ENCODE assay signal across 21 cellular contexts in the genomic region with DNA sequence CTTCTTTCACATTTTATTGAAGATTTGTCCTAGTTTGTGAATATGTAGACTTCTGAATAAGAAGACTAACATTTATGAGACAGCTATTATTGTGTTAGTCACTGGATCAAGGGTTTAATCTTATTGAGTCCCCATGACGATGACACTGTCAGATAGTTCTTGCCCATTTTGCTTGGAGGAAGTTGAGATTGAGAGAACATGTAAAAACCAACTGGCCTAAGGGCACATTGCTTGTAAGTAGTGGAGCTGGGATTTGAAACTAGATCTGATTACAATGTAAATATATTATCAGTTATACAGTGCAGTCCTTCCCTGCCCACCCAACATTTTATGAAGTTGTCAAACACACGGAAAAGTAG. TPM values are rescaled to one million over a fixed set of nuclear protein-coding genes. Genes with fewer than 3 reads are reported as not detected.
"Had no signal": no experiment of that assay in that cellular context is flagged by ENCODE, and none has a peak within 500 bp of the region (broad histone marks: within the 10 kb centered on the region; RNA-seq: fewer than 3 reads in every experiment).

No MANE protein-coding gene starts in this region.

- H3K4me3 Mint-ChIP-seq: effector memory CD8-positive, alpha-beta T cell; naive thymus-derived CD8-positive, alpha-beta T cell; neural crest cell; stimulated activated naive B cell treated with anti-CD40 and anti-IgM and Interleukin-4, amounts not matched to agents 10 μg/mL and 1 μg/mL and 100 μg/mL, for 72 hours; stimulated activated naive CD8-positive, alpha-beta T cell treated with anti-CD3 and anti-CD28 coated beads, Interleukin-15, Interleukin-2, amounts not matched to agents 100 ng/mL and 50 ng/mL, for 24 hours had no signal

- H3K9ac ChIP-seq: parathyroid adenoma had no signal

- H3K9me3 ChIP-seq: esophagus squamous epithelium, lower lobe of right lung, neutrophil, right lobe of liver, thoracic aorta, tibial nerve, upper lobe of left lung had no signal

- H3K27me3 ChIP-seq: right lobe of liver, tibial nerve, upper lobe of left lung had no signal

- H3K36me3 Mint-ChIP-seq: naive thymus-derived CD8-positive, alpha-beta T cell; stimulated activated naive B cell treated with anti-CD40 and anti-IgM and Interleukin-4, amounts not matched to agents 10 μg/mL and 1 μg/mL and 100 μg/mL, for 72 hours had no signal

- H3K4me3 ChIP-seq: esophagus squamous epithelium, lower lobe of right lung, right lobe of liver, thoracic aorta, tibial nerve, upper lobe of left lung had no signal

- H3K27ac Mint-ChIP-seq: effector memory CD8-positive, alpha-beta T cell; naive thymus-derived CD8-positive, alpha-beta T cell; progenitor cell of endocrine pancreas; stimulated activated naive B cell treated with anti-CD40 and anti-IgM and Interleukin-4, amounts not matched to agents 10 μg/mL and 1 μg/mL and 100 μg/mL, for 72 hours; stimulated activated naive CD8-positive, alpha-beta T cell treated with anti-CD3 and anti-CD28 coated beads, Interleukin-15, Interleukin-2, amounts not matched to agents 100 ng/mL and 50 ng/mL, for 24 hours had no signal

- H3K9me3 Mint-ChIP-seq: effector memory CD8-positive, alpha-beta T cell; neural crest cell; stimulated activated naive B cell treated with anti-CD40 and anti-IgM and Interleukin-4, amounts not matched to agents 10 μg/mL and 1 μg/mL and 100 μg/mL, for 72 hours; stimulated activated naive CD8-positive, alpha-beta T cell treated with anti-CD3 and anti-CD28 coated beads, Interleukin-15, Interleukin-2, amounts not matched to agents 100 ng/mL and 50 ng/mL, for 24 hours had no signal

- H3K4me1 Mint-ChIP-seq: neural crest cell had no signal

- H2AFZ ChIP-seq: parathyroid adenoma had no signal

- ATAC-seq: effector memory CD8-positive, alpha-beta T cell; left ventricle myocardium superior; lower lobe of right lung; naive thymus-derived CD8-positive, alpha-beta T cell; right lobe of liver; stimulated activated naive B cell treated with anti-CD40 and anti-IgM and Interleukin-4, amounts not matched to agents 10 μg/mL and 1 μg/mL and 100 μg/mL, for 72 hours had no signal

- DNase-seq: cortex of kidney; effector memory CD8-positive, alpha-beta T cell; erythroblast; esophagus squamous epithelium; head of caudate nucleus; left ventricle myocardium superior; lower lobe of right lung; naive thymus-derived CD8-positive, alpha-beta T cell; right lobe of liver; small intestine; stimulated activated CD4-positive, alpha-beta T cell treated with anti-CD3 and anti-CD28 coated beads, Interleukin-15, amount 100 ng/mL, for 24 hours; stimulated activated CD4-positive, alpha-beta T cell treated with anti-CD3 and anti-CD28 coated beads, Interleukin-2, amount 100 ng/mL, for 48 hours; stimulated activated naive B cell treated with anti-CD40 and anti-IgM and Interleukin-4, amounts not matched to agents 10 μg/mL and 1 μg/mL and 100 μg/mL, for 72 hours; upper lobe of left lung had no signal

- H3K27ac ChIP-seq: esophagus squamous epithelium, lower lobe of right lung, neutrophil, parathyroid adenoma, right lobe of liver, thoracic aorta, tibial nerve, upper lobe of left lung had no signal

- H3K36me3 ChIP-seq: esophagus squamous epithelium, lower lobe of right lung, neutrophil, right lobe of liver, thoracic aorta, tibial nerve, upper lobe of left lung had no signal

RNA-seq across cellular contexts. Expression of a gene that starts 16.0 kb away (rescaled TPM):
- total RNA-seq: naive thymus-derived CD8-positive, alpha-beta T cell had no signal
